1 cellular context compared by ENCODE assay signal in genomic region chr17:32528825-32529224, GRCh38.
TF ChIP-seq lines count a peak whose summit lies in the region.

No MANE protein-coding gene starts in this region.

TF ChIP-seq in HepG2, 621 proteins besides CTCF, POLR2A, EP300 and RAD21:
- no peak for TF ChIP-seq BHLHE40 (IDR thresholded peaks at IDR 0.05; ENCODE audit: low read length)
- no peak for TF ChIP-seq STAG1 (CRISPR knock-in tag; IDR thresholded peaks at IDR 0.05)
- no peak for TF ChIP-seq AGO1 (IDR thresholded peaks at IDR 0.05; ENCODE audit: low read depth, low read length, poor library complexity, severe bottlenecking)
- no peak for TF ChIP-seq ZNF670 (CRISPR knock-in tag; IDR thresholded peaks at IDR 0.05; ENCODE audit: borderline replicate concordance)
- no peak for TF ChIP-seq ZNF564 (CRISPR knock-in tag; IDR thresholded peaks at IDR 0.05)
- TF ChIP-seq UBTF (CRISPR knock-in tag; IDR thresholded peaks at IDR 0.05), result no peak
- TF ChIP-seq ZNF567 (CRISPR knock-in tag; IDR thresholded peaks at IDR 0.05; ENCODE audit: borderline replicate concordance), result no peak
- TF ChIP-seq SETDB1 (CRISPR knock-in tag; IDR thresholded peaks at IDR 0.05; ENCODE audit: borderline replicate concordance), result no peak
- no peak for TF ChIP-seq KDM1A (CRISPR knock-in tag; IDR thresholded peaks at IDR 0.05)
- TF ChIP-seq, protein P1, sequence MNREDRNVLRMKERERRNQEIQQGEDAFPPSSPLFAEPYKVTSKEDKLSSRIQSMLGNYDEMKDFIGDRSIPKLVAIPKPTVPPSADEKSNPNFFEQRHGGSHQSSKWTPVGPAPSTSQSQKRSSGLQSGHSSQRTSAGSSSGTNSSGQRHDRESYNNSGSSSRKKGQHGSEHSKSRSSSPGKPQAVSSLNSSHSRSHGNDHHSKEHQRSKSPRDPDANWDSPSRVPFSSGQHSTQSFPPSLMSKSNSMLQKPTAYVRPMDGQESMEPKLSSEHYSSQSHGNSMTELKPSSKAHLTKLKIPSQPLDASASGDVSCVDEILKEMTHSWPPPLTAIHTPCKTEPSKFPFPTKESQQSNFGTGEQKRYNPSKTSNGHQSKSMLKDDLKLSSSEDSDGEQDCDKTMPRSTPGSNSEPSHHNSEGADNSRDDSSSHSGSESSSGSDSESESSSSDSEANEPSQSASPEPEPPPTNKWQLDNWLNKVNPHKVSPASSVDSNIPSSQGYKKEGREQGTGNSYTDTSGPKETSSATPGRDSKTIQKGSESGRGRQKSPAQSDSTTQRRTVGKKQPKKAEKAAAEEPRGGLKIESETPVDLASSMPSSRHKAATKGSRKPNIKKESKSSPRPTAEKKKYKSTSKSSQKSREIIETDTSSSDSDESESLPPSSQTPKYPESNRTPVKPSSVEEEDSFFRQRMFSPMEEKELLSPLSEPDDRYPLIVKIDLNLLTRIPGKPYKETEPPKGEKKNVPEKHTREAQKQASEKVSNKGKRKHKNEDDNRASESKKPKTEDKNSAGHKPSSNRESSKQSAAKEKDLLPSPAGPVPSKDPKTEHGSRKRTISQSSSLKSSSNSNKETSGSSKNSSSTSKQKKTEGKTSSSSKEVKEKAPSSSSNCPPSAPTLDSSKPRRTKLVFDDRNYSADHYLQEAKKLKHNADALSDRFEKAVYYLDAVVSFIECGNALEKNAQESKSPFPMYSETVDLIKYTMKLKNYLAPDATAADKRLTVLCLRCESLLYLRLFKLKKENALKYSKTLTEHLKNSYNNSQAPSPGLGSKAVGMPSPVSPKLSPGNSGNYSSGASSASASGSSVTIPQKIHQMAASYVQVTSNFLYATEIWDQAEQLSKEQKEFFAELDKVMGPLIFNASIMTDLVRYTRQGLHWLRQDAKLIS (CRISPR knock-in tag; IDR thresholded peaks at IDR 0.05), result no peak
- TF ChIP-seq, protein P2, sequence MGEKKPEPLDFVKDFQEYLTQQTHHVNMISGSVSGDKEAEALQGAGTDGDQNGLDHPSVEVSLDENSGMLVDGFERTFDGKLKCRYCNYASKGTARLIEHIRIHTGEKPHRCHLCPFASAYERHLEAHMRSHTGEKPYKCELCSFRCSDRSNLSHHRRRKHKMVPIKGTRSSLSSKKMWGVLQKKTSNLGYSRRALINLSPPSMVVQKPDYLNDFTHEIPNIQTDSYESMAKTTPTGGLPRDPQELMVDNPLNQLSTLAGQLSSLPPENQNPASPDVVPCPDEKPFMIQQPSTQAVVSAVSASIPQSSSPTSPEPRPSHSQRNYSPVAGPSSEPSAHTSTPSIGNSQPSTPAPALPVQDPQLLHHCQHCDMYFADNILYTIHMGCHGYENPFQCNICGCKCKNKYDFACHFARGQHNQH (CRISPR knock-in tag; IDR thresholded peaks at IDR 0.05), result no peak
